ENCODE assay signal across 1 cellular context in the genomic region with DNA sequence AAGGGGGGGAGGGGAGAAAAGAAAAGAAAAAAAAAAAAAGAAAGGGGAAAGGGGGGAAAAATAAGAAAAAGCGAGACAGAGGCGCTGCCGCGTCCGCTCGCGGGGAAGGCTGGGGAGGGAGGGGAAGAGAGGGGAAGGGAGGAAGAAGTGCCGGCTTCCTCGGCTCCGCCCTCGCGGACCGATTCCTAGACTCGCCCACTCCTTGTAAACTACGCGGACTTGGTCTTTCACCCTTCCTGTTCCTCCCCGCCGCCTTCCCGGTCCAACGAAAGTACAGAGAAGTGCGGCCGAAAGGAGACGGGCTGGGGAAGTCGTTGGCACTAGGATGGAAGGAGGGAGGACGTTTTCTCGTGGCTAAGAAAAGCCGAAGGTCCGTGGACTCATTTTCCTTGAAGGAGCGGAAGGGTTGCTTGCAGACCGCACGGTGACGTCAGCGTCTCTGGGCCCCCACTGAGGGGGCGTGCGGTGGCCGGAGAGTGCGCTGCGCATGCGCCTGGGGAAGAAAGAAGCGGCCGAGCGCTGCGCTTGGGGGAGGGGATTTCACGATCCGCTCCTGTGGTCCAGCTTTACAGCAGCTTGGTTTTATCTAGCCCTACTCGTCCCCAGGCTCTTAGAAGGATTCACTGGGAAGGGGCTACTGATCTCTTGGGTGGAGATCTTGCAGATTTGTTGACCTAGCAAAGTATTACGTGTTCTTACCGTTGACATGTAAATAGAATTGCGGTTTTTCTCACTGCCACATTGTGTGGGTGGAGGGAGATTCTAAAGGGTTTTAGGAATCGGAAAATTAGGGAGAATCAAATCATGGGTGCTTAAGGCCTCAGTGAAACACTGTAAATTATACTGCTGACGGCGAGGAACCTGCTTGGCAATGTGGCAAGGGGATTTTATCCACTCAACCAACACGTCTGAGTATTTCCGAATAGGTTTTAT.
TF ChIP-seq lines count a peak whose summit lies in the region.

A gene with protein sequence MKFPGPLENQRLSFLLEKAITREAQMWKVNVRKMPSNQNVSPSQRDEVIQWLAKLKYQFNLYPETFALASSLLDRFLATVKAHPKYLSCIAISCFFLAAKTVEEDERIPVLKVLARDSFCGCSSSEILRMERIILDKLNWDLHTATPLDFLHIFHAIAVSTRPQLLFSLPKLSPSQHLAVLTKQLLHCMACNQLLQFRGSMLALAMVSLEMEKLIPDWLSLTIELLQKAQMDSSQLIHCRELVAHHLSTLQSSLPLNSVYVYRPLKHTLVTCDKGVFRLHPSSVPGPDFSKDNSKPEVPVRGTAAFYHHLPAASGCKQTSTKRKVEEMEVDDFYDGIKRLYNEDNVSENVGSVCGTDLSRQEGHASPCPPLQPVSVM (minus strand): TSS at position 121 of the 933 bp plus-strand sequence. CDS start 9,627 bp downstream, outside the sequence.

TF ChIP-seq in HepG2, 621 proteins besides CTCF, POLR2A, EP300 and RAD21 (continued from another document and continues in another):
- TF ChIP-seq, protein P1, sequence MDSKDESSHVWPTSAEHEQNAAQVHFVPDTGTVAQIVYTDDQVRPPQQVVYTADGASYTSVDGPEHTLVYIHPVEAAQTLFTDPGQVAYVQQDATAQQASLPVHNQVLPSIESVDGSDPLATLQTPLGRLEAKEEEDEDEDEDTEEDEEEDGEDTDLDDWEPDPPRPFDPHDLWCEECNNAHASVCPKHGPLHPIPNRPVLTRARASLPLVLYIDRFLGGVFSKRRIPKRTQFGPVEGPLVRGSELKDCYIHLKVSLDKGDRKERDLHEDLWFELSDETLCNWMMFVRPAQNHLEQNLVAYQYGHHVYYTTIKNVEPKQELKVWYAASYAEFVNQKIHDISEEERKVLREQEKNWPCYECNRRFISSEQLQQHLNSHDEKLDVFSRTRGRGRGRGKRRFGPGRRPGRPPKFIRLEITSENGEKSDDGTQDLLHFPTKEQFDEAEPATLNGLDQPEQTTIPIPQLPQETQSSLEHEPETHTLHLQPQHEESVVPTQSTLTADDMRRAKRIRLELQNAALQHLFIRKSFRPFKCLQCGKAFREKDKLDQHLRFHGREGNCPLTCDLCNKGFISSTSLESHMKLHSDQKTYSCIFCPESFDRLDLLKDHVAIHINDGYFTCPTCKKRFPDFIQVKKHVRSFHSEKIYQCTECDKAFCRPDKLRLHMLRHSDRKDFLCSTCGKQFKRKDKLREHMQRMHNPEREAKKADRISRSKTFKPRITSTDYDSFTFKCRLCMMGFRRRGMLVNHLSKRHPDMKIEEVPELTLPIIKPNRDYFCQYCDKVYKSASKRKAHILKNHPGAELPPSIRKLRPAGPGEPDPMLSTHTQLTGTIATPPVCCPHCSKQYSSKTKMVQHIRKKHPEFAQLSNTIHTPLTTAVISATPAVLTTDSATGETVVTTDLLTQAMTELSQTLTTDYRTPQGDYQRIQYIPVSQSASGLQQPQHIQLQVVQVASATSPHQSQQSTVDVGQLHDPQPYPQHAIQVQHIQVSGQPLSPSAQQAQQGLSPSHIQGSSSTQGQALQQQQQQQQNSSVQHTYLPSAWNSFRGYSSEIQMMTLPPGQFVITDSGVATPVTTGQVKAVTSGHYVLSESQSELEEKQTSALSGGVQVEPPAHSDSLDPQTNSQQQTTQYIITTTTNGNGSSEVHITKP (CRISPR knock-in tag; IDR thresholded peaks at IDR 0.05; ENCODE audit: low read depth): peak; percentile 51
- TF ChIP-seq, protein P2, sequence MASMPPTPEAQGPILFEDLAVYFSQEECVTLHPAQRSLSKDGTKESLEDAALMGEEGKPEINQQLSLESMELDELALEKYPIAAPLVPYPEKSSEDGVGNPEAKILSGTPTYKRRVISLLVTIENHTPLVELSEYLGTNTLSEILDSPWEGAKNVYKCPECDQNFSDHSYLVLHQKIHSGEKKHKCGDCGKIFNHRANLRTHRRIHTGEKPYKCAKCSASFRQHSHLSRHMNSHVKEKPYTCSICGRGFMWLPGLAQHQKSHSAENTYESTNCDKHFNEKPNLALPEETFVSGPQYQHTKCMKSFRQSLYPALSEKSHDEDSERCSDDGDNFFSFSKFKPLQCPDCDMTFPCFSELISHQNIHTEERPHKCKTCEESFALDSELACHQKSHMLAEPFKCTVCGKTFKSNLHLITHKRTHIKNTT (CRISPR knock-in tag; IDR thresholded peaks at IDR 0.05): no peak
- TF ChIP-seq, protein P3, sequence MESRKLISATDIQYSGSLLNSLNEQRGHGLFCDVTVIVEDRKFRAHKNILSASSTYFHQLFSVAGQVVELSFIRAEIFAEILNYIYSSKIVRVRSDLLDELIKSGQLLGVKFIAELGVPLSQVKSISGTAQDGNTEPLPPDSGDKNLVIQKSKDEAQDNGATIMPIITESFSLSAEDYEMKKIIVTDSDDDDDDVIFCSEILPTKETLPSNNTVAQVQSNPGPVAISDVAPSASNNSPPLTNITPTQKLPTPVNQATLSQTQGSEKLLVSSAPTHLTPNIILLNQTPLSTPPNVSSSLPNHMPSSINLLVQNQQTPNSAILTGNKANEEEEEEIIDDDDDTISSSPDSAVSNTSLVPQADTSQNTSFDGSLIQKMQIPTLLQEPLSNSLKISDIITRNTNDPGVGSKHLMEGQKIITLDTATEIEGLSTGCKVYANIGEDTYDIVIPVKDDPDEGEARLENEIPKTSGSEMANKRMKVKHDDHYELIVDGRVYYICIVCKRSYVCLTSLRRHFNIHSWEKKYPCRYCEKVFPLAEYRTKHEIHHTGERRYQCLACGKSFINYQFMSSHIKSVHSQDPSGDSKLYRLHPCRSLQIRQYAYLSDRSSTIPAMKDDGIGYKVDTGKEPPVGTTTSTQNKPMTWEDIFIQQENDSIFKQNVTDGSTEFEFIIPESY (CRISPR knock-in tag; IDR thresholded peaks at IDR 0.05): 0 out of 2 replicates have a peak, but pooled peaks have one; percentile 20
- TF ChIP-seq, protein P4, sequence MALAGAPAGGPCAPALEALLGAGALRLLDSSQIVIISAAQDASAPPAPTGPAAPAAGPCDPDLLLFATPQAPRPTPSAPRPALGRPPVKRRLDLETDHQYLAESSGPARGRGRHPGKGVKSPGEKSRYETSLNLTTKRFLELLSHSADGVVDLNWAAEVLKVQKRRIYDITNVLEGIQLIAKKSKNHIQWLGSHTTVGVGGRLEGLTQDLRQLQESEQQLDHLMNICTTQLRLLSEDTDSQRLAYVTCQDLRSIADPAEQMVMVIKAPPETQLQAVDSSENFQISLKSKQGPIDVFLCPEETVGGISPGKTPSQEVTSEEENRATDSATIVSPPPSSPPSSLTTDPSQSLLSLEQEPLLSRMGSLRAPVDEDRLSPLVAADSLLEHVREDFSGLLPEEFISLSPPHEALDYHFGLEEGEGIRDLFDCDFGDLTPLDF (CRISPR knock-in tag; IDR thresholded peaks at IDR 0.05): peak; percentile 29; the same call in 1 of the 2 replicates
- TF ChIP-seq ZFP90 (CRISPR knock-in tag; IDR thresholded peaks at IDR 0.05; ENCODE audit: borderline replicate concordance) (peak; percentile 78; the same call in 1 of the 2 replicates), DNMT1 (CRISPR knock-in tag; IDR thresholded peaks at IDR 0.05) (no peak), ZEB1 (IDR thresholded peaks at IDR 0.05; ENCODE audit: insufficient replicate concordance, low read depth) (no peak), ZNF780A (CRISPR knock-in tag; IDR thresholded peaks at IDR 0.05) (no peak), SMYD3 (CRISPR knock-in tag; IDR thresholded peaks at IDR 0.05) (peak; percentile 91), CHCHD3 (CRISPR knock-in tag; IDR thresholded peaks at IDR 0.05) (no peak), ZNF550 (CRISPR knock-in tag; IDR thresholded peaks at IDR 0.05; ENCODE audit: borderline replicate concordance) (0 out of 2 replicates have a peak, but pooled peaks have one; percentile 58), ZC3H4 (CRISPR knock-in tag; IDR thresholded peaks at IDR 0.05; ENCODE audit: borderline replicate concordance) (no peak; the same call in 1 of the 2 replicates), PAF1 (CRISPR knock-in tag; IDR thresholded peaks at IDR 0.05) (no peak), NPAS2 (CRISPR knock-in tag; IDR thresholded peaks at IDR 0.05; ENCODE audit: borderline replicate concordance) (no peak), PRPF4 (IDR thresholded peaks at IDR 0.05; ENCODE audit: low read depth, low read length, poor library complexity, severe bottlenecking) (no peak), ZNF234 (CRISPR knock-in tag; conservative IDR thresholded peaks at IDR 0.05) (0 out of 2 replicates have a peak, but pooled peaks have one; percentile 37), FOXA3 (CRISPR knock-in tag; IDR thresholded peaks at IDR 0.05) (peak; percentile 69), ATM (IDR thresholded peaks at IDR 0.05; ENCODE audit: borderline replicate concordance) (no peak), SP140L (CRISPR knock-in tag; IDR thresholded peaks at IDR 0.05; ENCODE audit: borderline replicate concordance) (no peak), RFXANK (CRISPR knock-in tag; IDR thresholded peaks at IDR 0.05) (peak; percentile 89), GTF2F1 (IDR thresholded peaks at IDR 0.05; ENCODE audit: low read length) (peak; percentile 68; the same call in 1 of the 2 replicates), HDAC2 (CRISPR knock-in tag; IDR thresholded peaks at IDR 0.05) (peak; percentile 34), BORCS8-MEF2B (CRISPR knock-in tag; IDR thresholded peaks at IDR 0.05) (no peak; the same call in none of the 2 replicates), SALL1 (CRISPR knock-in tag; IDR thresholded peaks at IDR 0.05) (peak; percentile 89), BRD4 (CRISPR knock-in tag; IDR thresholded peaks at IDR 0.05) (peak; percentile 86), BRCA1 (CRISPR knock-in tag; IDR thresholded peaks at IDR 0.05) (no peak), ZNF33A (CRISPR knock-in tag; IDR thresholded peaks at IDR 0.05; ENCODE audit: borderline replicate concordance) (no peak), ZFP36 (IDR thresholded peaks at IDR 0.05; ENCODE audit: borderline replicate concordance, low read depth, low read length, partially characterized antibody) (no peak), ETV6 (CRISPR knock-in tag; conservative IDR thresholded peaks at IDR 0.05) (peak; percentile 84; the same call in 1 of the 2 replicates), ZNF124 (CRISPR knock-in tag; IDR thresholded peaks at IDR 0.05) (peak; percentile 78), ZNF546 (CRISPR knock-in tag; conservative IDR thresholded peaks at IDR 0.05) (no peak), ZNF24 (IDR thresholded peaks at IDR 0.05) (peak; percentile 52; the same call in 1 of the 2 replicates)
- TF ChIP-seq, protein P5, sequence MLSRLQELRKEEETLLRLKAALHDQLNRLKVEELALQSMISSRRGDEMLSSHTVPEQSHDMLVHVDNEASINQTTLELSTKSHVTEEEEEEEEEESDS (CRISPR knock-in tag; IDR thresholded peaks at IDR 0.05; ENCODE audit: borderline replicate concordance): peak; percentile 46; the same call in 1 of the 2 replicates
- TF ChIP-seq, protein P6, sequence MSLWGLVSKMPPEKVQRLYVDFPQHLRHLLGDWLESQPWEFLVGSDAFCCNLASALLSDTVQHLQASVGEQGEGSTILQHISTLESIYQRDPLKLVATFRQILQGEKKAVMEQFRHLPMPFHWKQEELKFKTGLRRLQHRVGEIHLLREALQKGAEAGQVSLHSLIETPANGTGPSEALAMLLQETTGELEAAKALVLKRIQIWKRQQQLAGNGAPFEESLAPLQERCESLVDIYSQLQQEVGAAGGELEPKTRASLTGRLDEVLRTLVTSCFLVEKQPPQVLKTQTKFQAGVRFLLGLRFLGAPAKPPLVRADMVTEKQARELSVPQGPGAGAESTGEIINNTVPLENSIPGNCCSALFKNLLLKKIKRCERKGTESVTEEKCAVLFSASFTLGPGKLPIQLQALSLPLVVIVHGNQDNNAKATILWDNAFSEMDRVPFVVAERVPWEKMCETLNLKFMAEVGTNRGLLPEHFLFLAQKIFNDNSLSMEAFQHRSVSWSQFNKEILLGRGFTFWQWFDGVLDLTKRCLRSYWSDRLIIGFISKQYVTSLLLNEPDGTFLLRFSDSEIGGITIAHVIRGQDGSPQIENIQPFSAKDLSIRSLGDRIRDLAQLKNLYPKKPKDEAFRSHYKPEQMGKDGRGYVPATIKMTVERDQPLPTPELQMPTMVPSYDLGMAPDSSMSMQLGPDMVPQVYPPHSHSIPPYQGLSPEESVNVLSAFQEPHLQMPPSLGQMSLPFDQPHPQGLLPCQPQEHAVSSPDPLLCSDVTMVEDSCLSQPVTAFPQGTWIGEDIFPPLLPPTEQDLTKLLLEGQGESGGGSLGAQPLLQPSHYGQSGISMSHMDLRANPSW (CRISPR knock-in tag; IDR thresholded peaks at IDR 0.05; ENCODE audit: borderline replicate concordance): peak; percentile 75; the same call in 1 of the 2 replicates
- TF ChIP-seq, protein P7, sequence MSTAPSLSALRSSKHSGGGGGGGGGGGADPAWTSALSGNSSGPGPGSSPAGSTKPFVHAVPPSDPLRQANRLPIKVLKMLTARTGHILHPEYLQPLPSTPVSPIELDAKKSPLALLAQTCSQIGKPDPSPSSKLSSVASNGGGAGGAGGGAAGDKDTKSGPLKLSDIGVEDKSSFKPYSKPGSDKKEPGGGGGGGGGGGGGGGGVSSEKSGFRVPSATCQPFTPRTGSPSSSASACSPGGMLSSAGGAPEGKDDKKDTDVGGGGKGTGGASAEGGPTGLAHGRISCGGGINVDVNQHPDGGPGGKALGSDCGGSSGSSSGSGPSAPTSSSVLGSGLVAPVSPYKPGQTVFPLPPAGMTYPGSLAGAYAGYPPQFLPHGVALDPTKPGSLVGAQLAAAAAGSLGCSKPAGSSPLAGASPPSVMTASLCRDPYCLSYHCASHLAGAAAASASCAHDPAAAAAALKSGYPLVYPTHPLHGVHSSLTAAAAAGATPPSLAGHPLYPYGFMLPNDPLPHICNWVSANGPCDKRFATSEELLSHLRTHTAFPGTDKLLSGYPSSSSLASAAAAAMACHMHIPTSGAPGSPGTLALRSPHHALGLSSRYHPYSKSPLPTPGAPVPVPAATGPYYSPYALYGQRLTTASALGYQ (CRISPR knock-in tag; IDR thresholded peaks at IDR 0.05): peak; percentile 43; the same call in 1 of the 2 replicates
- TF ChIP-seq, protein P8, sequence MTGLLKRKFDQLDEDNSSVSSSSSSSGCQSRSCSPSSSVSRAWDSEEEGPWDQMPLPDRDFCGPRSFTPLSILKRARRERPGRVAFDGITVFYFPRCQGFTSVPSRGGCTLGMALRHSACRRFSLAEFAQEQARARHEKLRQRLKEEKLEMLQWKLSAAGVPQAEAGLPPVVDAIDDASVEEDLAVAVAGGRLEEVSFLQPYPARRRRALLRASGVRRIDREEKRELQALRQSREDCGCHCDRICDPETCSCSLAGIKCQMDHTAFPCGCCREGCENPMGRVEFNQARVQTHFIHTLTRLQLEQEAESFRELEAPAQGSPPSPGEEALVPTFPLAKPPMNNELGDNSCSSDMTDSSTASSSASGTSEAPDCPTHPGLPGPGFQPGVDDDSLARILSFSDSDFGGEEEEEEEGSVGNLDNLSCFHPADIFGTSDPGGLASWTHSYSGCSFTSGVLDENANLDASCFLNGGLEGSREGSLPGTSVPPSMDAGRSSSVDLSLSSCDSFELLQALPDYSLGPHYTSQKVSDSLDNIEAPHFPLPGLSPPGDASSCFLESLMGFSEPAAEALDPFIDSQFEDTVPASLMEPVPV (CRISPR knock-in tag; IDR thresholded peaks at IDR 0.05): peak; percentile 95
- TF ChIP-seq, protein P9, sequence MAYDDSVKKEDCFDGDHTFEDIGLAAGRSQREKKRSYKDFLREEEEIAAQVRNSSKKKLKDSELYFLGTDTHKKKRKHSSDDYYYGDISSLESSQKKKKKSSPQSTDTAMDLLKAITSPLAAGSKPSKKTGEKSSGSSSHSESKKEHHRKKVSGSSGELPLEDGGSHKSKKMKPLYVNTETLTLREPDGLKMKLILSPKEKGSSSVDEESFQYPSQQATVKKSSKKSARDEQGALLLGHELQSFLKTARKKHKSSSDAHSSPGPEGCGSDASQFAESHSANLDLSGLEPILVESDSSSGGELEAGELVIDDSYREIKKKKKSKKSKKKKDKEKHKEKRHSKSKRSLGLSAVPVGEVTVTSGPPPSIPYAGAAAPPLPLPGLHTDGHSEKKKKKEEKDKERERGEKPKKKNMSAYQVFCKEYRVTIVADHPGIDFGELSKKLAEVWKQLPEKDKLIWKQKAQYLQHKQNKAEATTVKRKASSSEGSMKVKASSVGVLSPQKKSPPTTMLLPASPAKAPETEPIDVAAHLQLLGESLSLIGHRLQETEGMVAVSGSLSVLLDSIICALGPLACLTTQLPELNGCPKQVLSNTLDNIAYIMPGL (CRISPR knock-in tag; IDR thresholded peaks at IDR 0.05; ENCODE audit: borderline replicate concordance in 1 of 2, low read depth in 1 of 2): peak; percentile 83 to 94; a peak in 3 of 4 replicates
